In genomic region chr16:68379472-68380347, GRCh38 we compare ENCODE assay signal across 21 cellular contexts.
A peak's percentile ranks its signal among the peaks of the same experiment; 100 is the strongest.
DNase-seq lines count a peak whose midpoint lies in the region; ATAC-seq lines count a peak whose summit lies in the region.
"Had no signal": no experiment of that assay in that cellular context is flagged by ENCODE, and none has a peak within 500 bp of the region (broad histone marks: within the 10 kb centered on the region; RNA-seq: fewer than 3 reads in every experiment).

No MANE protein-coding gene starts in this region.

- no peak overlapping the region for H3K4me3 Mint-ChIP-seq in activated T-cell treated with anti-CD3 and anti-CD28 coated beads, Interleukin-2, amount 50 U/mL, for 72 hours
- no peak overlapping the region for H3K4me3 Mint-ChIP-seq in activated T-cell treated with anti-CD3 and anti-CD28 coated beads, Interleukin-2, amount 50 U/mL, for 24 hours
- no peak overlapping the region for H3K4me3 Mint-ChIP-seq in stimulated activated memory B cell treated with anti-CD40 and anti-IgM and Interleukin-4, amounts not matched to agents 10 μg/mL and 1 μg/mL and 100 μg/mL, for 72 hours
- H3K4me3 Mint-ChIP-seq: dendritic cell treated with granulocyte-macrophage colony-stimulating factor and Interleukin-4, amounts not matched to agents 40 ng/mL and 50 ng/mL, for 4 days; memory B cell; natural killer cell treated with Interleukin-12 subunit alpha and Interleukin-12 subunit beta and Interleukin-15 and Interleukin-18, amount 100 ng/mL, for 72 hours had no signal

- H3K27ac ChIP-seq in KOPT-K1 (ENCODE audit: low read depth, low read length, poor library complexity, severe bottlenecking), result peak overlapping the region; percentile 65
- H3K27ac ChIP-seq: psoas muscle, suprapubic skin had no signal

- no peaks in the 10 kb centered on the region for H3K9me3 ChIP-seq in KOPT-K1 (ENCODE audit: insufficient read depth, low read length, poor library complexity, severe bottlenecking)
- H3K9me3 ChIP-seq: Caco-2, psoas muscle, suprapubic skin had no signal

- H3K4me1 Mint-ChIP-seq in activated T-cell treated with anti-CD3 and anti-CD28 coated beads, Interleukin-2, amount 50 U/mL, for 72 hours (ENCODE audit: low read depth), result peaks cover 25% of the 10 kb centered on the region
- H3K4me1 Mint-ChIP-seq in activated T-cell treated with anti-CD3 and anti-CD28 coated beads, Interleukin-2, amount 50 U/mL, for 24 hours (ENCODE audit: low read depth), result peaks cover 14% of the 10 kb centered on the region
- peaks cover 63% of the 10 kb centered on the region for H3K4me1 Mint-ChIP-seq in stimulated activated memory B cell treated with anti-CD40 and anti-IgM and Interleukin-4, amounts not matched to agents 10 μg/mL and 1 μg/mL and 100 μg/mL, for 72 hours

- no peaks in the 10 kb centered on the region for H3K9me3 Mint-ChIP-seq in activated T-cell treated with anti-CD3 and anti-CD28 coated beads, Interleukin-2, amount 50 U/mL, for 72 hours
- no peaks in the 10 kb centered on the region for H3K9me3 Mint-ChIP-seq in activated T-cell treated with anti-CD3 and anti-CD28 coated beads, Interleukin-2, amount 50 U/mL, for 24 hours
- H3K9me3 Mint-ChIP-seq in stimulated activated memory B cell treated with anti-CD40 and anti-IgM and Interleukin-4, amounts not matched to agents 10 μg/mL and 1 μg/mL and 100 μg/mL, for 72 hours, result no peaks in the 10 kb centered on the region
- H3K9me3 Mint-ChIP-seq: dendritic cell treated with granulocyte-macrophage colony-stimulating factor and Interleukin-4, amounts not matched to agents 40 ng/mL and 50 ng/mL, for 4 days; memory B cell; natural killer cell treated with Interleukin-12 subunit alpha and Interleukin-12 subunit beta and Interleukin-15 and Interleukin-18, amount 100 ng/mL, for 72 hours had no signal

- H3K36me3 ChIP-seq in KOPT-K1 (ENCODE audit: insufficient read depth, low read length), result no peaks in the 10 kb centered on the region
- H3K36me3 ChIP-seq: suprapubic skin had no signal

- no peaks in the 10 kb centered on the region for H3K36me3 Mint-ChIP-seq in activated T-cell treated with anti-CD3 and anti-CD28 coated beads, Interleukin-2, amount 50 U/mL, for 72 hours (ENCODE audit: insufficient read depth in 2 of 2)
- H3K36me3 Mint-ChIP-seq in activated T-cell treated with anti-CD3 and anti-CD28 coated beads, Interleukin-2, amount 50 U/mL, for 24 hours (ENCODE audit: low read depth), result no peaks in the 10 kb centered on the region
- H3K36me3 Mint-ChIP-seq in stimulated activated memory B cell treated with anti-CD40 and anti-IgM and Interleukin-4, amounts not matched to agents 10 μg/mL and 1 μg/mL and 100 μg/mL, for 72 hours, result no peaks in the 10 kb centered on the region
- H3K36me3 Mint-ChIP-seq: memory B cell; natural killer cell treated with Interleukin-12 subunit alpha and Interleukin-12 subunit beta and Interleukin-15 and Interleukin-18, amount 100 ng/mL, for 72 hours had no signal

- H3K27me3 Mint-ChIP-seq in activated T-cell treated with anti-CD3 and anti-CD28 coated beads, Interleukin-2, amount 50 U/mL, for 72 hours (ENCODE audit: low read depth), result no peaks in the 10 kb centered on the region
- no peaks in the 10 kb centered on the region for H3K27me3 Mint-ChIP-seq in activated T-cell treated with anti-CD3 and anti-CD28 coated beads, Interleukin-2, amount 50 U/mL, for 24 hours
- H3K27me3 Mint-ChIP-seq in stimulated activated memory B cell treated with anti-CD40 and anti-IgM and Interleukin-4, amounts not matched to agents 10 μg/mL and 1 μg/mL and 100 μg/mL, for 72 hours, result no peaks in the 10 kb centered on the region
- H3K27me3 Mint-ChIP-seq: memory B cell; natural killer cell treated with Interleukin-12 subunit alpha and Interleukin-12 subunit beta and Interleukin-15 and Interleukin-18, amount 100 ng/mL, for 72 hours had no signal

- no peak overlapping the region for H3K27ac Mint-ChIP-seq in activated T-cell treated with anti-CD3 and anti-CD28 coated beads, Interleukin-2, amount 50 U/mL, for 72 hours
- H3K27ac Mint-ChIP-seq in activated T-cell treated with anti-CD3 and anti-CD28 coated beads, Interleukin-2, amount 50 U/mL, for 24 hours, result no peak overlapping the region
- H3K27ac Mint-ChIP-seq in stimulated activated memory B cell treated with anti-CD40 and anti-IgM and Interleukin-4, amounts not matched to agents 10 μg/mL and 1 μg/mL and 100 μg/mL, for 72 hours, result no peak overlapping the region
- H3K27ac Mint-ChIP-seq: dendritic cell treated with granulocyte-macrophage colony-stimulating factor and Interleukin-4, amounts not matched to agents 40 ng/mL and 50 ng/mL, for 4 days; natural killer cell treated with Interleukin-12 subunit alpha and Interleukin-12 subunit beta and Interleukin-15 and Interleukin-18, amount 100 ng/mL, for 72 hours had no signal

- ATAC-seq in activated T-cell treated with anti-CD3 and anti-CD28 coated beads, Interleukin-2, amount 50 U/mL, for 72 hours (replicated peaks in 1 of 2), result peak; percentile 25 to 32
- peak; percentile 43 for ATAC-seq in stimulated activated memory B cell treated with anti-CD40 and anti-IgM and Interleukin-4, amounts not matched to agents 10 μg/mL and 1 μg/mL and 100 μg/mL, for 72 hours
- ATAC-seq in left colon, result no peak
- ATAC-seq: natural killer cell treated with Interleukin-12 subunit alpha and Interleukin-12 subunit beta and Interleukin-15 and Interleukin-18, amount 100 ng/mL, for 72 hours; psoas muscle had no signal

- DNase-seq in activated T-cell treated with anti-CD3 and anti-CD28 coated beads, Interleukin-2, amount 50 U/mL, for 72 hours, result no peak
- DNase-seq in activated T-cell treated with anti-CD3 and anti-CD28 coated beads, Interleukin-2, amount 50 U/mL, for 24 hours, result no peak
- DNase-seq in central memory CD4-positive, alpha-beta T cell, result peak; percentile 24
- DNase-seq in NCI-H345 (lab: John Stamatoyannopoulos, UW) (no peak), left colon (no peak), GDM1 (lab: John Stamatoyannopoulos, UW) (no peak)
- DNase-seq: activated CD8-positive, alpha-beta memory T cell treated with anti-CD3 and anti-CD28 coated beads, Interleukin-2, amount 50 U/mL, for 48 hours; activated naive CD4-positive, alpha-beta T cell; Caco-2; foreskin fibroblast; hypothalamus; NCI-H1436 treated with DMSO at 0.1 percent for 48 hours; NCI-H226; psoas muscle; stimulated activated CD4-positive, alpha-beta T cell treated with anti-CD3 and anti-CD28 coated beads, Interleukin-4, amount 100 ng/mL, for 4 hours had no signal

- intact Hi-C loops in left colon (cut with DNase I, micrococcal nuclease), result no loop called here
